ENCODE assay signal across 8 cellular contexts in genomic region chr14:77760381-77761204, GRCh38. TPM values are rescaled to one million over a fixed set of nuclear protein-coding genes. Genes with fewer than 3 reads are reported as not detected.
DNase-seq lines count a peak whose midpoint lies in the region; TF ChIP-seq lines count a peak whose summit lies in the region.

Gene SNW1, minus strand, starts transcription at chr14:77761156. Its CDS starts 29 bp downstream, at chr14:77761127.

- H3K9me3 ChIP-seq in GM23248 (ENCODE audit: low read depth) (no peaks in the 10 kb centered on the region), cardiac muscle cell (ENCODE audit: low read depth) (no peaks in the 10 kb centered on the region), parathyroid adenoma (ENCODE audit: control insufficient read depth, low read length) (no peaks in the 10 kb centered on the region), tibial nerve (no peaks in the 10 kb centered on the region)

- H3K4me3 ChIP-seq in GM23248 = peak within 1 kb of the TSS; percentile 87
- H3K4me3 ChIP-seq in cardiac muscle cell = peak within 1 kb of the TSS; percentile 92
- H3K4me3 ChIP-seq in parathyroid adenoma (ENCODE audit: low read depth, low read length) = peak within 1 kb of the TSS; percentile 98
- peak within 1 kb of the TSS; percentile 72 to 98 (median 84) for H3K4me3 ChIP-seq in tibial nerve

- peaks cover 53% of the 10 kb centered on the region for H3K79me2 ChIP-seq in GM23248 (ENCODE audit: insufficient read depth)
- H3K79me2 ChIP-seq in parathyroid adenoma = peaks cover 49% of the 10 kb centered on the region

- H3K4me2 ChIP-seq in GM23248 (ENCODE audit: unreplicated experiment) (peak within 1 kb of the TSS; percentile 99), parathyroid adenoma (ENCODE audit: low read length) (peak within 1 kb of the TSS; percentile 86)

- no peaks in the 10 kb centered on the region; the same call in 1 of the 2 replicates for H4K20me1 ChIP-seq in GM23248 (ENCODE audit: insufficient read depth)

- peak; percentile 70 to 78 for TF ChIP-seq POLR2A in tibial nerve (IDR thresholded peaks at IDR 0.05)

- H3K36me3 ChIP-seq in GM23248 (ENCODE audit: low read depth) = no peaks in the 10 kb centered on the region; the same call in 1 of the 2 replicates
- H3K36me3 ChIP-seq in cardiac muscle cell = no peaks in the 10 kb centered on the region
- no peaks in the 10 kb centered on the region for H3K36me3 ChIP-seq in parathyroid adenoma (ENCODE audit: control insufficient read depth, insufficient read depth, low read length)
- peaks cover 0 to 9% (median 0%) of the 10 kb centered on the region in 3 donors for H3K36me3 ChIP-seq in tibial nerve

- TF ChIP-seq EP300 in tibial nerve (IDR thresholded peaks at IDR 0.05) = peak; percentile 67 to 95

- no peak for TF ChIP-seq CTCF in cardiac muscle cell (IDR thresholded peaks at IDR 0.05; ENCODE audit: low read depth, low read length)
- no peak for TF ChIP-seq CTCF in parathyroid adenoma (IDR thresholded peaks at IDR 0.05)
- no peak for TF ChIP-seq CTCF in tibial nerve (IDR thresholded peaks at IDR 0.05)

- DNase-seq in GM03348 (ENCODE audit: low spot score) (peak; percentile 96), GM23248 (peak; percentile 98), Kasumi-1 (lab: John Stamatoyannopoulos, UW) (peak; percentile 95 to 96), SW480 (ENCODE audit: low spot score) (peak; percentile 97), cardiac muscle cell (ENCODE audit: low read depth in 1 of 2, low spot score in 1 of 2) (peak; percentile 95 to 96), tibial nerve (ENCODE audit: low spot score in 2 of 2) (peak; percentile 87)
- peak; percentile 80 for DNase-seq in activated naive CD8-positive, alpha-beta T cell treated with anti-CD3 and anti-CD28 coated beads, Interleukin-2, amount 50 U/mL, for 16 hours (ENCODE audit: low read depth, low spot score)

- H3K9ac ChIP-seq in GM23248 (peak within 1 kb of the TSS; percentile 96), parathyroid adenoma (peak within 1 kb of the TSS; percentile 90)

- 1% methylated on average over 60 of the region's 60 CpGs for WGBS in GM23248 (ENCODE audit: low coverage in 1 of 2, low lambda C conversion rate in 2 of 2, missing lambda C conversion rate in 2 of 2), 2 experiments
- WGBS in tibial nerve, 2 donors = 0 to 1% methylated on average over 39 to 60 of the region's 60 CpGs

- H3K9me2 ChIP-seq in GM23248 (ENCODE audit: insufficient read depth) = no peaks in the 10 kb centered on the region

- in situ Hi-C loops in GM23248 (cut with MboI) = no loop called here

- H3K27ac ChIP-seq in GM23248 (peak within 1 kb of the TSS; percentile 88), cardiac muscle cell (peak within 1 kb of the TSS; percentile 91), parathyroid adenoma (peak within 1 kb of the TSS; percentile 89), tibial nerve (peak within 1 kb of the TSS; percentile 91 to 96 (median 94))

- H3K4me1 ChIP-seq in GM23248 (ENCODE audit: insufficient read depth) (no peaks in the 10 kb centered on the region), cardiac muscle cell (ENCODE audit: low read depth) (peaks cover 6% of the 10 kb centered on the region), parathyroid adenoma (peaks cover 10% of the 10 kb centered on the region), tibial nerve (peaks cover 0 to 44% (median 15%) of the 10 kb centered on the region in 4 donors)

- H3K27me3 ChIP-seq in GM23248 (replicated peaks; ENCODE audit: insufficient read depth) (no peaks in the 10 kb centered on the region), cardiac muscle cell (no peaks in the 10 kb centered on the region), parathyroid adenoma (ENCODE audit: control insufficient read depth, insufficient read depth, low read length) (no peaks in the 10 kb centered on the region), tibial nerve (no peaks in the 10 kb centered on the region)

- peak within 1 kb of the TSS; percentile 97 for H2AFZ ChIP-seq in GM23248
- peak within 1 kb of the TSS; percentile 91 for H2AFZ ChIP-seq in parathyroid adenoma

- H3F3A ChIP-seq in GM23248 (ENCODE audit: insufficient read depth) = 0 out of 2 replicates have a peak, but pooled peaks cover 8% of the 10 kb centered on the region

RNA-seq across cellular contexts. Expression of gene SNW1, which starts in this region (rescaled TPM):
- total RNA-seq in GM23248 (2014; rRNA removed; shearing (Covaris generic)) = 45.2 and 58.2 TPM in 2 replicates
- polyA plus RNA-seq in GM23248 (2016; fragmentation: Nextera tagmentation; extraction: Ambion mirVana) (62.2 and 64.4 TPM in 2 replicates), cardiac muscle cell (63.3 and 66.3 TPM in 2 replicates)
- total RNA-seq in cardiac muscle cell (50.9 and 66.7 TPM in 2 replicates), tibial nerve (10 to 100 TPM; 39.8 to 68.4 (median 43.0) TPM)

Comparison
In these comparisons a context has a peak if more than half of its experiments do, and no peak if none do; other contexts are left out.
1. Peak in every context shown above with its lines: DNase-seq, H3K4me3 ChIP-seq and H3K27ac ChIP-seq.